11 cellular contexts compared by ENCODE assay signal in the genomic region with DNA sequence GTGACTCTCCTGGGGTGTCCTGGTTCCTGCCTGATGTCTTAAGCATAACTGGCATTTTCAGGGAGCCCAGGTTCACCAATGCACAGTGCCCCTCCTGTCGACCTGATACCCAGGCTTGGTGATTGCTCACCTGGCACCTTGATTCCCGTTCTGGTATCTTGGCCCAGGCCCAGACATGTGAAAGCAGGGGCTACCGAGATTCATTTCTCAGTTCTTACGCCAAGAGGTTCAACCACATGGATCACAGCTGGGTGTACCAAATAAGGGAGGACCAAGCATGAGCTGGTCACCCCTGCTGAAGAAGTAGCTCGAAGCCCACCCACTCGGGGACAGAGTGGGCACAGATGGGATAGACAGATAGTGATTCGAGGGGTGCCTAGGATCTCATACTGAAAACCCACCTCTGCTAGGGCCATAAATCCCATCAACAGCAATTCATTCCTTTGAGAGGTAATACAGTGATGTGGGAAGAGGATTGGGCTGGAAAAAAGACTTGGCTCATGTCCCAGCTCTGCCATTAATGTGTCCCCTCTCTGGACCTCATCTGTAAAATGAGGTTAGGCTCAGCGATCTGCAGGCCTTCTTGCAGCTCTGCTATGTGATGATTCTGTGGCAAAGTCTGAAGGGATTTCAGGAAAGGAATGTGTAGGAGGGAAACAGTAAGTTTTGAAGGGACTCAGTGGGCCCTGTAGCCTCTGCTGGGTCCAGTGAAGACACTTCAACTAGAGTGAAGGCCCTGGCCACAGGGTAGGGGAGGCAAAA. TPM values are rescaled to one million over a fixed set of nuclear protein-coding genes. Genes with fewer than 3 reads are reported as not detected.
DNase-seq lines count a peak whose midpoint lies in the region; ATAC-seq and TF ChIP-seq lines count a peak whose summit lies in the region.
"Had no signal": no experiment of that assay in that cellular context is flagged by ENCODE, and none has a peak within 500 bp of the region (broad histone marks: within the 10 kb centered on the region; RNA-seq: fewer than 3 reads in every experiment).

No MANE protein-coding gene starts in this region.

- ATAC-seq in RWPE2 (ENCODE audit: low read depth), result no peak
- ATAC-seq in gastrocnemius medialis, result no peak
- no peak for ATAC-seq in HG03432 (IDR thresholded peaks at IDR 0.05; ENCODE audit: unreplicated experiment)
- ATAC-seq: activated naive CD8-positive, alpha-beta T cell treated with anti-CD3 and anti-CD28 coated beads, Interleukin-2, amount 50 U/mL, for 24 hours had no signal

- no peak for TF ChIP-seq POLR2A in gastrocnemius medialis (IDR thresholded peaks at IDR 0.05)

- no peak overlapping the region for H3K4me3 ChIP-seq in RWPE2 (ENCODE audit: severe bottlenecking)
- H3K4me3 ChIP-seq in gastrocnemius medialis, result no peak overlapping the region
- H3K4me3 ChIP-seq in tibial artery, result no peak overlapping the region

- H3K9me3 ChIP-seq in RWPE2 (ENCODE audit: severe bottlenecking) (no peaks in the 10 kb centered on the region), gastrocnemius medialis (no peaks in the 10 kb centered on the region), tibial artery (no peaks in the 10 kb centered on the region)

- H3K36me3 ChIP-seq in RWPE2 (ENCODE audit: low read depth), result no peaks in the 10 kb centered on the region
- H3K36me3 ChIP-seq in gastrocnemius medialis, result no peaks in the 10 kb centered on the region
- H3K36me3 ChIP-seq in tibial artery, result no peaks in the 10 kb centered on the region

- no peak for TF ChIP-seq CTCF in RWPE2 (IDR thresholded peaks at IDR 0.05; ENCODE audit: poor library complexity, severe bottlenecking)
- no peak for TF ChIP-seq CTCF in gastrocnemius medialis (IDR thresholded peaks at IDR 0.05 in 4 of 5, conservative IDR thresholded peaks at IDR 0.05 in 1 of 5)
- no peak for TF ChIP-seq CTCF in tibial artery (IDR thresholded peaks at IDR 0.05)

- DNase-seq in G401 (ENCODE audit: low spot score) (peak; percentile 17), RWPE2 (ENCODE audit: low spot score) (no peak), hepatic stellate cell (ENCODE audit: low spot score) (peak; percentile 39), gastrocnemius medialis (no peak), DMS 273 (lab: John Stamatoyannopoulos, UW; ENCODE audit: unreplicated experiment) (no peak), tibial artery (no peak), dermis blood vessel endothelial cell (no peak)
- DNase-seq: activated naive CD8-positive, alpha-beta T cell treated with anti-CD3 and anti-CD28 coated beads, Interleukin-2, amount 50 U/mL, for 24 hours; GOT3; naive B cell had no signal

- H3K27me3 ChIP-seq in RWPE2 (ENCODE audit: insufficient read depth, poor library complexity, severe bottlenecking), result no peaks in the 10 kb centered on the region
- H3K27me3 ChIP-seq in gastrocnemius medialis, result no peaks in the 10 kb centered on the region
- no peaks in the 10 kb centered on the region for H3K27me3 ChIP-seq in tibial artery

- H3K4me1 ChIP-seq in RWPE2 (ENCODE audit: insufficient read depth, poor library complexity, severe bottlenecking) (peaks cover 11% of the 10 kb centered on the region), gastrocnemius medialis (peaks cover 66 to 74% of the 10 kb centered on the region in 2 donors), tibial artery (peaks cover 8 to 78% (median 65%) of the 10 kb centered on the region in 4 donors)

- intact Hi-C loops in gastrocnemius medialis (cut with DNase I; ENCODE audit: low total_unique reads), result loop anchor here (2.0 kb wide), 1 partner anchor 112 kb away; a partner anchor contains a TSS
- intact Hi-C loops in tibial artery (cut with DNase I; ENCODE audit: low total_unique reads), result no loop called here

- in situ Hi-C loops in G401 (cut with HindIII; ENCODE audit: low sequenced_read_pairs) (no loop called here), gastrocnemius medialis (cut with MboI; ENCODE audit: low sequenced_read_pairs in 4 of 4) (no loop called here)

- H3K27ac ChIP-seq in RWPE2 (ENCODE audit: poor library complexity, severe bottlenecking) (peak overlapping the region; percentile 20), gastrocnemius medialis (peak overlapping the region; percentile 94 to 97 (median 96)), tibial artery (peak overlapping the region in 1 of 2 donors; percentile 93)

RNA-seq across cellular contexts. Expression of a gene that starts 2.7 kb away (rescaled TPM):
- total RNA-seq in G401 (2014; rRNA removed; shearing (Covaris generic)), result 23.5 and 30.0 TPM in 2 replicates
- total RNA-seq in gastrocnemius medialis (100 to 1,000 TPM in 2 of 4 donors, 10 to 100 TPM in 2; 65.7 to 155 (median 108) TPM), dermis blood vessel endothelial cell (43.7 and 91.0 TPM in 2 replicates)

RNA-seq across cellular contexts. Expression of a gene that starts 35.0 kb away (rescaled TPM):
- 452 and 552 TPM in 2 replicates for total RNA-seq in G401 (2014; rRNA removed; shearing (Covaris generic))
- total RNA-seq in gastrocnemius medialis (100 to 1,000 TPM; 182 to 207 (median 198) TPM), dermis blood vessel endothelial cell (229 and 392 TPM in 2 replicates)

Comparison
In these comparisons a context has a peak if more than half of its experiments do, and no peak if none do; other contexts are left out.
1. DNase-seq: peak in G401 (single experiment) and hepatic stellate cell (single experiment); none in RWPE2 (single experiment), gastrocnemius medialis (0 of 2), DMS 273 (single experiment), tibial artery (0 of 2) and dermis blood vessel endothelial cell (single experiment).